ENCODE assay signal across 9 cellular contexts in genomic region chr1:42943728-42944127, GRCh38. TPM values are rescaled to one million over a fixed set of nuclear protein-coding genes. Genes with fewer than 3 reads are reported as not detected.
DNase-seq lines count a peak whose midpoint lies in the region; ATAC-seq, FAIRE-seq and TF ChIP-seq lines count a peak whose summit lies in the region.
"Had no signal": no experiment of that assay in that cellular context is flagged by ENCODE, and none has a peak within 500 bp of the region (broad histone marks: within the 10 kb centered on the region; RNA-seq: fewer than 3 reads in every experiment).

No MANE protein-coding gene starts in this region.

- no peak overlapping the region for H4K5ac ChIP-seq in H9 (ENCODE audit: insufficient read length, low read depth, low read length)

- no peak overlapping the region for H2AK5ac ChIP-seq in H9 (ENCODE audit: insufficient read length, low read length)

- H3K4me2 ChIP-seq in H9 (ENCODE audit: insufficient read depth, insufficient read length, low read length) (no peak overlapping the region), MM.1S (ENCODE audit: low read depth, low read length) (no peak overlapping the region)

- no peak overlapping the region for H2BK12ac ChIP-seq in H9 (ENCODE audit: insufficient read length, low read depth, low read length)

- FAIRE-seq in small intestine (lab: Jason Lieb, UNC), result no peak

- H3K9me2 ChIP-seq in MM.1S (replicated peaks; ENCODE audit: insufficient read depth, low read length), result no peaks in the 10 kb centered on the region

- H2BK5ac ChIP-seq in H9 (ENCODE audit: insufficient read length, low read length), result no peak overlapping the region

- H3K27me3 ChIP-seq in H9 (ENCODE audit: insufficient read depth, low read length) (no peaks in the 10 kb centered on the region), foreskin keratinocyte (no peaks in the 10 kb centered on the region), small intestine (ENCODE audit: control insufficient read depth in 2 of 2, insufficient read depth in 2 of 2, low read length in 2 of 2) (no peaks in the 10 kb centered on the region), MM.1S (replicated peaks; ENCODE audit: insufficient read depth, low read length) (no peaks in the 10 kb centered on the region)
- H3K27me3 ChIP-seq: uterus had no signal

- H3K23me2 ChIP-seq in H9 (ENCODE audit: insufficient read length, low read depth, low read length, poor library complexity, severe bottlenecking), result no peaks in the 10 kb centered on the region

- no peak overlapping the region for H2BK20ac ChIP-seq in H9 (ENCODE audit: low read depth, low read length, poor library complexity, severe bottlenecking)

- TF ChIP-seq CTCF in H9 (conservative IDR thresholded peaks at IDR 0.05) (no peak), VCaP (conservative IDR thresholded peaks at IDR 0.05) (no peak), foreskin keratinocyte (conservative IDR thresholded peaks at IDR 0.05) (no peak), MM.1S (IDR thresholded peaks at IDR 0.05; ENCODE audit: low read length) (no peak)

- H3K4me1 ChIP-seq in H9 (ENCODE audit: insufficient read depth, low read length), result peaks cover 5% of the 10 kb centered on the region; the same call in 1 of the 2 replicates
- peaks cover 72% of the 10 kb centered on the region for H3K4me1 ChIP-seq in foreskin keratinocyte
- H3K4me1 ChIP-seq in small intestine (ENCODE audit: control insufficient read depth in 2 of 2, insufficient read depth in 1 of 2, low read depth in 1 of 2, low read length in 1 of 2), result peaks cover 20 to 25% of the 10 kb centered on the region in 2 donors
- H3K4me1 ChIP-seq in MM.1S (ENCODE audit: low read length), result 0 out of 2 replicates have a peak, but pooled peaks cover 5% of the 10 kb centered on the region

- H3K9me3 ChIP-seq in H9 (ENCODE audit: control insufficient read depth, low read depth, low read length) (no peaks in the 10 kb centered on the region), small intestine (ENCODE audit: control insufficient read depth, low read depth) (no peaks in the 10 kb centered on the region), MM.1S (replicated peaks; ENCODE audit: insufficient read depth, low read length) (no peaks in the 10 kb centered on the region)
- H3K9me3 ChIP-seq: uterus had no signal

- no peak overlapping the region for H3K9ac ChIP-seq in H9 (ENCODE audit: extremely low read depth, insufficient read length, low read length)
- no peak overlapping the region for H3K9ac ChIP-seq in MM.1S (ENCODE audit: low read length)

- no peak for DNase-seq in H9
- no peak for DNase-seq in foreskin keratinocyte
- no peak for DNase-seq in small intestine
- no peak for DNase-seq in MM.1S
- no peak for DNase-seq in NCI-H524 treated with DMSO at 0.1 percent for 48 hours (lab: John Stamatoyannopoulos, UW)
- DNase-seq: NCI-H1694, uterus had no signal

- no peak overlapping the region for H3K23ac ChIP-seq in H9 (ENCODE audit: insufficient read length, low read depth, low read length)

- no peak overlapping the region for H3K4me3 Mint-ChIP-seq in H9

- ATAC-seq in foreskin keratinocyte, result no peak
- no peak for ATAC-seq in HG03432 (IDR thresholded peaks at IDR 0.05; ENCODE audit: unreplicated experiment)

- no peak overlapping the region for H3K4me3 ChIP-seq in small intestine (ENCODE audit: low read depth in 1 of 2, low read length in 2 of 2)
- H3K4me3 ChIP-seq in MM.1S (ENCODE audit: low read length), result no peak overlapping the region
- H3K4me3 ChIP-seq: uterus had no signal

- no peak overlapping the region for H3K14ac ChIP-seq in H9 (ENCODE audit: insufficient read depth, low read length)

- H3F3A ChIP-seq in MM.1S (ENCODE audit: insufficient read depth, low read length), result no peaks in the 10 kb centered on the region

- peaks cover 60 to 78% of the 10 kb centered on the region in 2 experiments for H3K4me1 Mint-ChIP-seq in H9

- no peak overlapping the region for H2BK15ac ChIP-seq in H9 (ENCODE audit: low read depth, low read length)

- peaks cover 6% of the 10 kb centered on the region for H3K79me1 ChIP-seq in H9 (ENCODE audit: insufficient read depth, low read depth, low read length, poor library complexity, severe bottlenecking)

- H3K4ac ChIP-seq in H9 (ENCODE audit: low read depth, low read length), result no peak overlapping the region

- H3K36me3 Mint-ChIP-seq in H9 (ENCODE audit: insufficient read depth in 1 of 3, low read depth in 3 of 3), result peaks cover 66 to 89% (median 74%) of the 10 kb centered on the region in 3 experiments; a peak in 6 of 7 replicates

- H2BK120ac ChIP-seq in H9 (ENCODE audit: low read depth, low read length, poor library complexity, severe bottlenecking), result no peak overlapping the region

- no peak overlapping the region for H3T11ph ChIP-seq in H9 (ENCODE audit: low read length)

- no peak overlapping the region for H2AFZ ChIP-seq in H9 (ENCODE audit: low read length)
- no peak overlapping the region for H2AFZ ChIP-seq in MM.1S (ENCODE audit: low read length)

- H4K20me1 ChIP-seq in H9 (ENCODE audit: control insufficient read depth, insufficient read depth, insufficient read length) (peaks cover 1% of the 10 kb centered on the region), MM.1S (ENCODE audit: insufficient read depth, low read length) (no peaks in the 10 kb centered on the region)

- H3K27me3 Mint-ChIP-seq in H9 (ENCODE audit: low read depth), result no peaks in the 10 kb centered on the region

- no peaks in the 10 kb centered on the region for H3K36me3 ChIP-seq in small intestine (ENCODE audit: control insufficient read depth in 2 of 2, insufficient read depth in 2 of 2, low read length in 2 of 2)
- H3K36me3 ChIP-seq in MM.1S (replicated peaks; ENCODE audit: insufficient read depth, low read length), result 0 out of 2 replicates have a peak, but pooled peaks cover 2% of the 10 kb centered on the region
- H3K36me3 ChIP-seq: uterus had no signal

- H3K79me2 ChIP-seq in H9 (ENCODE audit: insufficient read depth, low read length) (peaks cover 56% of the 10 kb centered on the region; the same call in 1 of the 2 replicates), MM.1S (ENCODE audit: low read length) (peaks cover 89% of the 10 kb centered on the region)

- peak overlapping the region in 2 of 3 experiments; percentile 44 to 83; a peak in 3 of 7 replicates for H3K27ac Mint-ChIP-seq in H9

- H4K91ac ChIP-seq in H9 (ENCODE audit: insufficient read length, low read depth, low read length), result no peak overlapping the region

- no peaks in the 10 kb centered on the region; a peak in 2 of 5 replicates for H3K9me3 Mint-ChIP-seq in H9

- H4K8ac ChIP-seq in H9 (replicated peaks; ENCODE audit: insufficient read length, low read depth, low read length), result no peak overlapping the region

- no peak overlapping the region for H3K18ac ChIP-seq in H9 (ENCODE audit: insufficient read length, low read depth, low read length)

- H3K56ac ChIP-seq in H9 (ENCODE audit: insufficient read length, low read depth, low read length), result no peak overlapping the region

- no peak overlapping the region for H3K27ac ChIP-seq in H9 (ENCODE audit: insufficient read length, low read depth, low read length)
- H3K27ac ChIP-seq in VCaP, result peak overlapping the region; percentile 100
- peak overlapping the region; percentile 80 for H3K27ac ChIP-seq in foreskin keratinocyte
- peak overlapping the region; percentile 12 to 49 for H3K27ac ChIP-seq in small intestine (ENCODE audit: low read depth in 1 of 2, low read length in 1 of 2)
- no peak overlapping the region for H3K27ac ChIP-seq in MM.1S (ENCODE audit: low read length)
- H3K27ac ChIP-seq: uterus had no signal

- WGBS in H9 (ENCODE audit: extremely low coverage, insufficient read length, low lambda C conversion rate), result no CpG with 5 or more reads among the region's 6 CpGs
- WGBS in small intestine, 3 donors, result 52 to 74% (median 58%) methylated on average over 6 of the region's 6 CpGs

RNA-seq across cellular contexts. Expression of gene SLC2A1, which starts 14.9 kb away (rescaled TPM):
- total RNA-seq in H9 (2021) (186 and 187 TPM in 2 replicates), foreskin keratinocyte (204 and 209 TPM in 2 replicates)
- polyA plus RNA-seq in foreskin keratinocyte (178 and 182 TPM in 2 replicates), small intestine (10 to 100 TPM in 1 of 3 donors, 1 to 10 TPM in 2; 1.1 to 13.5 (median 3.2) TPM)

Comparison
In these comparisons a context has a peak if more than half of its experiments do, and no peak if none do; other contexts are left out.
1. H3K27ac ChIP-seq: peak in VCaP (single experiment), foreskin keratinocyte (single experiment) and small intestine (2 of 2); none in H9 (single experiment) and MM.1S (single experiment).